Comparison of ENCODE assay signal across 8 cellular contexts in the genomic region with DNA sequence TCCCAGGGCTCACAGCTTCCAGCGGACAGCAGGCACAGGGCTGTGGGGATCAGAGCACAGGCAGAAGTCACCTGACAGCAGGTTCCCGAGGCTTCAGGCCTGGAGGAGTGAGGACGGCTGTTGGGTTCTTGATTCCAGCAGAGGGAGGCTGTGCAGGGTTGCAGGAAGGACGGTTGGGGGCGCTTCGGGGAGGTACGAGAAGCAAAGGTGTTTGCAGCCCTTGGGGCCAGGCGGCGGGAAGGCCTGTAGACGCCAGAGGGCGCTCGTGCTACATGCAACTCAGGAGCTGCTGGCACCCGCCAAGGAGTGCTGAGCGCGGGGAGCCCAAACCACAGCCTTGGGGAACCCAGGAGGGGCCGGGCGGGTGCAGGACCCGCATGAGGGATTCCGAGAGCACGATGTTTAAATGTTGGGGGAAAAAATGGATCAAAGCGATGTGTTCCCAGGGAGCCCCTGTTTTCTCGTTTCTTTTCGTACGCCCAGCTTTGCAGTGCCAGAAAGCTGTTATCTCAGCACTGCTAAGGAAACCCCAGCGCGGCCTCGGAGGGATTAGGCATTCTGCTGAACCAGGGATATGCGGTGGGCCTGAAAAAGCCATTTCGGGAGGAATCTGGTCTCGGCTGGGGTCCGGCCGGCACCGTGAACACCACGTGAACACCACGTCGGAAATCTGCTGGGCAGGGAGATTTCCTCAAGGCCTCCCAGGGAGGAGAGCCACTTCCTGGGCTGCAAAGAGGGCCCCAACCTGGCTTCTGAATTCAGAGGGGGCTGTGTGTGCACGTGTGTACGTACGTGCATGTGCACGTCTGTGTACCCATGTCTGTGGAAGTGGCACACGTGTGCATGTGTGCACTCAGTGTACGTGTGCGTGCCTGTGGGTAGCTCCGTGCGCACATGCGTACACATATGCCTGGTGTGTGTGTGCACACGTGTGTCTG.
DNase-seq lines count a peak whose midpoint lies in the region; ATAC-seq and TF ChIP-seq lines count a peak whose summit lies in the region.

No MANE protein-coding gene starts in this region.

- peak overlapping the region; percentile 7 to 23 for H3K4me3 ChIP-seq in cardiac fibroblast (replicated peaks in 1 of 2; ENCODE audit: low read depth in 2 of 2, low read length in 2 of 2)

- TF ChIP-seq CTCF in GM13977 (IDR thresholded peaks at IDR 0.05; ENCODE audit: extremely low read depth, insufficient read depth, missing control alignments) = peak; percentile 99
- TF ChIP-seq CTCF in cardiac fibroblast (IDR thresholded peaks at IDR 0.05; ENCODE audit: low read depth, low read length) = peak; percentile 99

- in situ Hi-C loops in GM13977 (cut with MboI; ENCODE audit: low pct_unique_long_range_greater_than_20kb, low sequenced_read_pairs, unreplicated experiment) = loop anchor here (5.0 to 10.0 kb wide), 2 partner anchors 106 to 362 kb away; no protein-coding TSS in a partner anchor

- peak; percentile 61 for ATAC-seq in HG03135 (IDR thresholded peaks at IDR 0.05; ENCODE audit: unreplicated experiment)
- ATAC-seq in GM18498 (IDR thresholded peaks at IDR 0.05; ENCODE audit: unreplicated experiment) = no peak

- DNase-seq in GM13977 (ENCODE audit: low spot score) = peak; percentile 92
- DNase-seq in NCI-H345 (lab: John Stamatoyannopoulos, UW) = peak; percentile 91
- peak; percentile 76 to 94 (median 88) for DNase-seq in activated CD4-positive, CD25-positive, alpha-beta regulatory T cell (lab: John Stamatoyannopoulos, UW)
- peak; percentile 91 to 93 for DNase-seq in cardiac fibroblast (ENCODE audit: low read depth in 2 of 2)
- peak; percentile 97 for DNase-seq in islet precursor cell
- DNase-seq in stimulated activated CD4-positive, alpha-beta T cell treated with anti-CD3 and anti-CD28 coated beads, Interleukin-12 subunit alpha, Interleukin-12 subunit beta, amount 100 ng/mL, for 24 hours (ENCODE audit: low read depth in 2 of 2) = peak; percentile 82 to 94
